Comparison of ENCODE assay signal across 8 cellular contexts in the genomic region with DNA sequence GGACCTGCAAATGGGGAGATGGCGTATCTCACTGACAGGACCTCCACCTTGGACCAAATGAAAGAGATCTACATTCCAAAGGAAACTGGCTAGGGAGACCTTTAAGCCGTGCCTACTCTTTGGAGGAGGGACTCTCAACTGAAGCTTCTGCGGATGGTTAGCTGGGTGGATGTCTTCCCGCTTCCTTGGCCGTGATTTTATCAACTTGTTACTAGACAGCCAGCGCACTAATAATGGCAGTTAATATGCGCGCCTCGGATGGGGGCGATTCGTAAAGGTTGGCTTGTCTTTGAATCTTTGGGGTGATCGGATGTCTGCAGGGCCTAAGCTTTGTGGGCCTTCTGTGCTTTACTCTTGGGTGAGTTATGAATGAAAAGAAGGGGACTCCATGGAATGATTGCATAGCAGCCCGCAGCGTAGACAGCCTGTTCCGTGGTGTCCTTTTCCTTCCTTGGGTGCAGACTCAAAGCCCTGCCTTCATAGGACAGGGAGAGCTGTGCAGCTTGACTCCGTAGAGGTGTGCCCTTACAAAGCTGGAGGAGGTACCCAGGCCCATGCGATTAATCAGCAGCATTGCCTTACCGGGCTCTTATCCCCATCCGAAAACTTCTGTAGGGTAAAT. TPM values are rescaled to one million over a fixed set of nuclear protein-coding genes. Genes with fewer than 3 reads are reported as not detected.
A peak's percentile ranks its signal among the peaks of the same experiment; 100 is the strongest.
DNase-seq lines count a peak whose midpoint lies in the region; ATAC-seq and TF ChIP-seq lines count a peak whose summit lies in the region.

No MANE protein-coding gene starts in this region.

- peak overlapping the region; percentile 7 for H2AFZ ChIP-seq in hepatocyte

- H3K9ac ChIP-seq in HUES48 (ENCODE audit: low read depth, low read length) = no peak overlapping the region

- peaks cover 50% of the 10 kb centered on the region for H3K4me1 ChIP-seq in HUES48 (ENCODE audit: control insufficient read depth, insufficient read depth, low read length)
- H3K4me1 ChIP-seq in hepatocyte (ENCODE audit: insufficient read depth) = peaks cover 21% of the 10 kb centered on the region

- H3K9me2 ChIP-seq in hepatocyte (replicated peaks; ENCODE audit: insufficient read depth) = no peaks in the 10 kb centered on the region

- no peaks in the 10 kb centered on the region for H3K27me3 ChIP-seq in HUES48 (ENCODE audit: control insufficient read depth, insufficient read depth, low read length)
- no peaks in the 10 kb centered on the region for H3K27me3 ChIP-seq in hepatocyte

- TF ChIP-seq CTCF in WI38 (IDR thresholded peaks at IDR 0.05; ENCODE audit: low read depth, low read length) = no peak
- TF ChIP-seq CTCF in hepatocyte (IDR thresholded peaks at IDR 0.05; ENCODE audit: poor library complexity) = no peak

- WGBS in hepatocyte (ENCODE audit: low lambda C conversion rate, missing lambda C conversion rate) = 13% methylated on average over 19 of the region's 19 CpGs

- peak overlapping the region; percentile 95 for H3K4me2 ChIP-seq in hepatocyte

- DNase-seq in hepatocyte (ENCODE audit: low spot score) = no peak
- DNase-seq in cortex of kidney (lab: John Stamatoyannopoulos, UW) = no peak
- no peak for DNase-seq in anterior cingulate cortex (lab: John Stamatoyannopoulos, UW)

- H3K36me3 ChIP-seq in HUES48 (ENCODE audit: control insufficient read depth, insufficient read depth, low read length) (no peaks in the 10 kb centered on the region), hepatocyte (replicated peaks; ENCODE audit: insufficient read depth, low read depth) (no peaks in the 10 kb centered on the region)

- H3K4me3 ChIP-seq in HUES48 (ENCODE audit: low read depth, low read length) (peak overlapping the region; percentile 93), WI38 (ENCODE audit: low read depth, low read length) (peak overlapping the region; percentile 64), hepatocyte (peak overlapping the region; percentile 56), skin epidermis (peak overlapping the region; percentile 18 to 77 (median 53))

- no peak overlapping the region for H3K27ac ChIP-seq in HUES48 (ENCODE audit: low read depth, low read length)
- H3K27ac ChIP-seq in hepatocyte = no peak overlapping the region
- H3K27ac ChIP-seq in skin epidermis = peak overlapping the region in 2 of 21 experiments; percentile 67 to 70

- peaks cover 48% of the 10 kb centered on the region for H3K79me2 ChIP-seq in hepatocyte

- no peak for ATAC-seq in HG03095 (IDR thresholded peaks at IDR 0.05; ENCODE audit: unreplicated experiment)
- ATAC-seq in HG03045 (IDR thresholded peaks at IDR 0.05; ENCODE audit: unreplicated experiment) = no peak

- peaks cover 19% of the 10 kb centered on the region for H4K20me1 ChIP-seq in hepatocyte (ENCODE audit: insufficient read depth, poor library complexity, severe bottlenecking)

- H3K9me3 ChIP-seq in HUES48 (ENCODE audit: control insufficient read depth, insufficient read depth, low read length) (no peaks in the 10 kb centered on the region), hepatocyte (ENCODE audit: low read depth) (no peaks in the 10 kb centered on the region)

RNA-seq across cellular contexts. Expression of gene ZNRF3, which starts 1.5 kb away (rescaled TPM):
- total RNA-seq in hepatocyte = 7.9 and 8.9 TPM in 2 replicates
- polyA plus RNA-seq in hepatocyte = 12.8 and 14.7 TPM in 2 replicates
